In the genomic region with DNA sequence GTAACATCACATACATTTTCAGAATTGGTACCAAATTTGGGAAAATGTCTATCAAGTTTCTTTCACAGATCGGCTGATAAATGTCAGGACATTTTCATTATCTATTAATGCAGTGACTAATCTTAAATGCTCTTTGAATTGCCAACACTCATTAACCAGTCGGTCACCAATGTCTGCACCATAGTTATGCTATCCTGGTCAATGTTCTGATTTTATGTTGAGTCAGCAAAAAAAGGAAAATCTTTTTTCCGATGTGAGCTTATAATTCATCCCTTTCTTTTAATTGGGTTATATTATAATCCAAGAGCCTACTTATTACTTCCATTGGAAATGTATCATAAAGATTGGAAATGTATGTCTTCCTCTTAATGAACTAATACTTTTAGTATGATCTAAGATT, we compare ENCODE assay signal across 6 cellular contexts.
"Had no signal": no experiment of that assay in that cellular context is flagged by ENCODE, and none has a peak within 500 bp of the region (broad histone marks: within the 10 kb centered on the region; RNA-seq: fewer than 3 reads in every experiment).

No MANE protein-coding gene starts in this region.

- H2AFZ ChIP-seq: GM23248 had no signal

- FAIRE-seq: H54 had no signal

- H3K27ac ChIP-seq: GM23248, HL-60 had no signal

- H3K9ac ChIP-seq: GM23248 had no signal

- H3K4me3 ChIP-seq: GM23248 had no signal

- DNase-seq: GM23248, GOT3, HCEC 1CT, KG1 had no signal
